Comparison of ENCODE assay signal across 33 cellular contexts in the genomic region with DNA sequence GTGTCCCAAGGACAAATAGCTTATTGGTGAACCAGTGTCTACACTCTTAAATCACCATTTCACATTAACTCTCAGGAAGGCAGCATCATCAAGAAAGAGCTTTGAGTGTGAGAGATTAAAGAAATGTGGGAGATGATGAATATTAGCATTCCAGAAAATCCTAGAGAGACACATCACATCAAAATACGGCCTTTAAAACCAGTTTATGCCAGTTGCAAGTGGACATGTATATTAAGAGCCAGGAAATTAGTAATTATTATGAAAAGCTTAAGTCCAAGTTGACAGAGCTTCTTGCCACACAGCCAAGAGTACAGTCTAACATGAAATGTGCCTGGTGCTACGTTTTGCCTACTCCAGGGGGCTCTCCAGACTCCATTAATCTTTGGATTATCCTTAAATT.
A peak's percentile ranks its signal among the peaks of the same experiment; 100 is the strongest.
DNase-seq lines count a peak whose midpoint lies in the region; ATAC-seq and TF ChIP-seq lines count a peak whose summit lies in the region.
"Had no signal": no experiment of that assay in that cellular context is flagged by ENCODE, and none has a peak within 500 bp of the region (broad histone marks: within the 10 kb centered on the region; RNA-seq: fewer than 3 reads in every experiment).

No MANE protein-coding gene starts in this region.

- H4K20me1 ChIP-seq in PC-9 (ENCODE audit: insufficient read depth) = no peaks in the 10 kb centered on the region

- H3K4me1 Mint-ChIP-seq in mesothelial cell of epicardium = no peaks in the 10 kb centered on the region
- H3K4me1 Mint-ChIP-seq: activated CD4-positive, alpha-beta T cell treated with anti-CD3 and anti-CD28 coated beads for 36 hours; nephron had no signal

- H3K27me3 Mint-ChIP-seq in mesothelial cell of epicardium (ENCODE audit: low read depth) = peaks cover 3% of the 10 kb centered on the region
- H3K27me3 Mint-ChIP-seq: activated CD4-positive, alpha-beta T cell treated with anti-CD3 and anti-CD28 coated beads for 36 hours; activated naive CD8-positive, alpha-beta T cell; stimulated activated memory B cell treated with anti-CD40 and anti-IgM and Interleukin-4, amounts not matched to agents 10 μg/mL and 1 μg/mL and 100 μg/mL, for 72 hours had no signal

- no TSS peak for BruUV-seq in PC-9 (replicated peaks; lab: Mats Ljungman, UMichigan)

- no peak for TF ChIP-seq POLR2A in esophagus squamous epithelium (IDR thresholded peaks at IDR 0.05)

- H3K27me3 ChIP-seq in PC-9 (ENCODE audit: insufficient read depth, low read depth) (no peaks in the 10 kb centered on the region), esophagus squamous epithelium (no peaks in the 10 kb centered on the region)
- H3K27me3 ChIP-seq: cardiac muscle cell, ovary, upper lobe of right lung had no signal

- POLR2A ChIA-PET in PC-9 (lab: Charles Lee; ENCODE audit: unreplicated experiment) = no interaction called here

- H3K36me3 Mint-ChIP-seq in mesothelial cell of epicardium = no peaks in the 10 kb centered on the region
- H3K36me3 Mint-ChIP-seq: activated naive CD8-positive, alpha-beta T cell; CD8-positive, alpha-beta T cell; stimulated activated memory B cell treated with anti-CD40 and anti-IgM and Interleukin-4, amounts not matched to agents 10 μg/mL and 1 μg/mL and 100 μg/mL, for 72 hours had no signal

- H3K4me1 ChIP-seq in PC-9 (replicated peaks; ENCODE audit: insufficient read depth) (no peaks in the 10 kb centered on the region), esophagus squamous epithelium (no peaks in the 10 kb centered on the region)
- H3K4me1 ChIP-seq: upper lobe of right lung had no signal

- 24 to 37% methylated on average over 2 of the region's 2 CpGs for WGBS in esophagus squamous epithelium, 2 donors

- H3K27ac Mint-ChIP-seq in mesothelial cell of epicardium = no peak overlapping the region
- H3K27ac Mint-ChIP-seq: activated CD4-positive, alpha-beta T cell treated with anti-CD3 and anti-CD28 coated beads for 36 hours; activated naive CD8-positive, alpha-beta T cell; activated T-helper 2 cell treated with anti-CD3 and anti-CD28 coated beads, Interferon-gamma antibody, Interleukin-2, Interleukin-4, amounts not matched to agents 10 μg/mL and 5 μg/mL and 100 μg/mL, durations not matched to agents 14 hours and 24 hours and 36 hours; CD8-positive, alpha-beta T cell; nephron; stimulated activated memory B cell treated with anti-CD40 and anti-IgM and Interleukin-4, amounts not matched to agents 10 μg/mL and 1 μg/mL and 100 μg/mL, for 72 hours had no signal

- H3K27ac ChIP-seq in PC-9 (no peak overlapping the region), esophagus squamous epithelium (no peak overlapping the region)
- H3K27ac ChIP-seq: cardiac muscle cell, coronary artery, epithelial cell of prostate, ovary, skin epidermis, upper lobe of right lung, VCaP had no signal

- H3K4me3 Mint-ChIP-seq in mesothelial cell of epicardium = no peak overlapping the region
- H3K4me3 Mint-ChIP-seq: activated CD4-positive, alpha-beta T cell treated with anti-CD3 and anti-CD28 coated beads for 36 hours; activated naive CD8-positive, alpha-beta T cell; CD8-positive, alpha-beta T cell; nephron; stimulated activated memory B cell treated with anti-CD40 and anti-IgM and Interleukin-4, amounts not matched to agents 10 μg/mL and 1 μg/mL and 100 μg/mL, for 72 hours had no signal

- H3K4me3 ChIP-seq in fibroblast of villous mesenchyme (ENCODE audit: low read depth, low read length) (no peak overlapping the region), PC-9 (no peak overlapping the region), esophagus squamous epithelium (no peak overlapping the region)
- H3K4me3 ChIP-seq: cardiac muscle cell, coronary artery, lung, ovary, skin epidermis, upper lobe of right lung had no signal

- no peak overlapping the region for H2AFZ ChIP-seq in PC-9

- DNase-seq in ELR (ENCODE audit: low read depth) = peak; percentile 15
- DNase-seq in fibroblast of villous mesenchyme (ENCODE audit: low read depth) = peak; percentile 42
- no peak for DNase-seq in SKM-1 (lab: John Stamatoyannopoulos, UW; ENCODE audit: unreplicated experiment)
- DNase-seq in PC-9 = no peak
- DNase-seq in mesothelial cell of epicardium (ENCODE audit: low spot score in 2 of 2, unreplicated experiment in 2 of 2) = no peak
- no peak for DNase-seq in esophagus squamous epithelium (lab: John Stamatoyannopoulos, UW)
- DNase-seq: activated CD4-positive, alpha-beta T cell treated with anti-CD3 and anti-CD28 coated beads for 36 hours; activated CD8-positive, alpha-beta memory T cell treated with anti-CD3 and anti-CD28 coated beads for 24 hours; activated T-cell treated with anti-CD3 and anti-CD28 coated beads for 4 hours; anterior cingulate cortex; CD8-positive, alpha-beta T cell; DMS 273 treated with DMSO at 0.1 percent for 48 hours; effector memory CD4-positive, alpha-beta T cell; foreskin melanocyte; GOT3; NCI-H2107; NCI-H446; NCI-H774; ovary; SHP77 treated with DMSO at 0.1 percent for 48 hours; T-helper 9 cell; upper lobe of right lung had no signal

- H3F3A ChIP-seq in PC-9 (ENCODE audit: insufficient read depth, low read depth) = no peaks in the 10 kb centered on the region

- H3K36me3 ChIP-seq in PC-9 (ENCODE audit: low read depth) (no peaks in the 10 kb centered on the region), esophagus squamous epithelium (no peaks in the 10 kb centered on the region)
- H3K36me3 ChIP-seq: cardiac muscle cell, ovary, upper lobe of right lung had no signal

- CTCF ChIA-PET in PC-9 (lab: Charles Lee) = no interaction called here

- H3K9me3 Mint-ChIP-seq in mesothelial cell of epicardium = no peaks in the 10 kb centered on the region
- H3K9me3 Mint-ChIP-seq: activated T-helper 2 cell treated with anti-CD3 and anti-CD28 coated beads, Interferon-gamma antibody, Interleukin-2, Interleukin-4, amounts not matched to agents 10 μg/mL and 5 μg/mL and 100 μg/mL, durations not matched to agents 14 hours and 24 hours and 36 hours; CD8-positive, alpha-beta T cell; nephron had no signal

- H3K79me2 ChIP-seq in PC-9 (ENCODE audit: low read depth) = no peaks in the 10 kb centered on the region

- ATAC-seq in SK-N-SH treated with all-trans-retinoic acid at 6 μM for 48 hours = peak; percentile 34
- ATAC-seq: activated CD4-positive, alpha-beta T cell treated with anti-CD3 and anti-CD28 coated beads for 36 hours; CD8-positive, alpha-beta T cell; stimulated activated memory B cell treated with anti-CD40 and anti-IgM and Interleukin-4, amounts not matched to agents 10 μg/mL and 1 μg/mL and 100 μg/mL, for 72 hours; upper lobe of right lung had no signal

- H3K4me2 ChIP-seq in PC-9 = no peak overlapping the region

- intact Hi-C loops in PC-9 (cut with micrococcal nuclease; ENCODE audit: unreplicated experiment) = no loop called here
- intact Hi-C loops in esophagus squamous epithelium (cut with DNase I) = no loop called here

- H3K9me3 ChIP-seq in PC-9 (ENCODE audit: insufficient read depth, low read depth) = no peaks in the 10 kb centered on the region
- H3K9me3 ChIP-seq in esophagus squamous epithelium = no peaks in the 10 kb centered on the region
- H3K9me3 ChIP-seq: ovary, upper lobe of right lung had no signal

- no peak for TF ChIP-seq CTCF in fibroblast of villous mesenchyme (IDR thresholded peaks at IDR 0.05; ENCODE audit: insufficient read depth, low read depth, low read length)
- no peak for TF ChIP-seq CTCF in PC-9 (conservative IDR thresholded peaks at IDR 0.05)
- TF ChIP-seq CTCF in mesothelial cell of epicardium (IDR thresholded peaks at IDR 0.05; ENCODE audit: unreplicated experiment) = no peak
- no peak for TF ChIP-seq CTCF in esophagus squamous epithelium (IDR thresholded peaks at IDR 0.05)

- no peaks in the 10 kb centered on the region for H3K9me2 ChIP-seq in PC-9 (ENCODE audit: insufficient read depth)

TF ChIP-seq in SK-N-SH treated with all-trans-retinoic acid at 6 μM for 48 hours, 23 proteins besides CTCF, POLR2A, EP300 and RAD21:
- TF ChIP-seq OSR1 (CRISPR knock-in tag; IDR thresholded peaks at IDR 0.05) (no peak), SNAI2 (CRISPR knock-in tag; IDR thresholded peaks at IDR 0.05) (no peak), ISL1 (CRISPR knock-in tag; IDR thresholded peaks at IDR 0.05) (no peak)

Comparison
In these comparisons a context has a peak if more than half of its experiments do, and no peak if none do; other contexts are left out.
1. DNase-seq: peak in ELR (single experiment) and fibroblast of villous mesenchyme (single experiment); none in SKM-1 (single experiment), PC-9 (0 of 2), mesothelial cell of epicardium (0 of 2) and esophagus squamous epithelium (single experiment).